27 cellular contexts compared by ENCODE assay signal in genomic region chr15:49282366-49282765, GRCh38.
DNase-seq lines count a peak whose midpoint lies in the region; ATAC-seq and TF ChIP-seq lines count a peak whose summit lies in the region.
"Had no signal": no experiment of that assay in that cellular context is flagged by ENCODE, and none has a peak within 500 bp of the region (broad histone marks: within the 10 kb centered on the region; RNA-seq: fewer than 3 reads in every experiment).

No MANE protein-coding gene starts in this region.

- CTCF ChIA-PET in BJ (lab: Yijun Ruan, JAX) = interaction anchor here (0.6 to 1.1 kb wide), 3 partner anchors 120 to 346 kb away, joined by 3 to 4 read pairs (median 3); no protein-coding TSS in a partner anchor

- H3K27me3 ChIP-seq in BJ (ENCODE audit: control insufficient read depth, insufficient read depth, low read length) = no peaks in the 10 kb centered on the region
- no peaks in the 10 kb centered on the region for H3K27me3 ChIP-seq in MG63
- H3K27me3 ChIP-seq: BLaER1, esophagus muscularis mucosa, right atrium auricular region had no signal

- POLR2A ChIA-PET in BJ (lab: Charles Lee) = interaction anchor here (0.6 kb wide), 2 partner anchors 12 to 581 kb away, joined by 3 to 5 read pairs; no protein-coding TSS in a partner anchor

- ATAC-seq in HG02970 (IDR thresholded peaks at IDR 0.05; ENCODE audit: low FRiP score, unreplicated experiment) (no peak), GM19324 (IDR thresholded peaks at IDR 0.05; ENCODE audit: low FRiP score, unreplicated experiment) (no peak)
- ATAC-seq: activated T-cell treated with anti-CD3 and anti-CD28 coated beads, Interleukin-2, amount 50 U/mL, for 4 hours; HepG2; lower lobe of right lung; T-helper 17 cell had no signal

- no peaks in the 10 kb centered on the region for H3K36me3 ChIP-seq in BJ (ENCODE audit: control insufficient read depth, insufficient read depth, low read length)
- H3K36me3 ChIP-seq in MG63 = peaks cover 22% of the 10 kb centered on the region
- H3K36me3 ChIP-seq: WERI-Rb-1 had no signal

- no peak for TF ChIP-seq CTCF in BJ (IDR thresholded peaks at IDR 0.05; ENCODE audit: insufficient read depth, low read depth, low read length)
- no peak for TF ChIP-seq CTCF in osteocyte (IDR thresholded peaks at IDR 0.05)
- no peak for TF ChIP-seq CTCF in glutamatergic neuron (IDR thresholded peaks at IDR 0.05; ENCODE audit: partially characterized antibody, unreplicated experiment)

- no peaks in the 10 kb centered on the region for H3K9me3 ChIP-seq in MG63
- H3K9me3 ChIP-seq: BLaER1, esophagus muscularis mucosa, lower lobe of right lung, right atrium auricular region had no signal

- H3K4me3 ChIP-seq in BJ (ENCODE audit: low read depth, low read length) = no peak overlapping the region
- H3K4me3 ChIP-seq in MG63 = no peak overlapping the region
- H3K4me3 ChIP-seq: BLaER1, esophagus muscularis mucosa, lower lobe of right lung, PC-9, right atrium auricular region had no signal

- H3K27ac Mint-ChIP-seq in osteocyte (ENCODE audit: unreplicated experiment) (peak overlapping the region; percentile 82), glutamatergic neuron (ENCODE audit: unreplicated experiment) (no peak overlapping the region)
- H3K27ac Mint-ChIP-seq: activated CD4-positive, alpha-beta memory T cell treated with anti-CD3 and anti-CD28 coated beads, Interleukin-2, amount 10 ng/mL, durations not matched to agents 7 days and 5 days; H9; T-helper 17 cell had no signal

- H3K27me3 Mint-ChIP-seq in osteocyte (ENCODE audit: unreplicated experiment) (no peaks in the 10 kb centered on the region), glutamatergic neuron (ENCODE audit: unreplicated experiment) (peaks cover 5% of the 10 kb centered on the region)
- H3K27me3 Mint-ChIP-seq: activated CD4-positive, alpha-beta memory T cell treated with anti-CD3 and anti-CD28 coated beads, Interleukin-2, amount 10 ng/mL, durations not matched to agents 7 days and 5 days; T-helper 17 cell had no signal

- H3K4me1 Mint-ChIP-seq in osteocyte (ENCODE audit: unreplicated experiment) (peaks cover 20% of the 10 kb centered on the region), glutamatergic neuron (ENCODE audit: low read depth, unreplicated experiment) (no peaks in the 10 kb centered on the region)
- H3K4me1 Mint-ChIP-seq: T-helper 17 cell had no signal

- no peak overlapping the region for H3K4me3 Mint-ChIP-seq in osteocyte (ENCODE audit: unreplicated experiment)
- no peak overlapping the region for H3K4me3 Mint-ChIP-seq in glutamatergic neuron (ENCODE audit: unreplicated experiment)
- H3K4me3 Mint-ChIP-seq: activated CD4-positive, alpha-beta memory T cell treated with anti-CD3 and anti-CD28 coated beads, Interleukin-2, amount 10 ng/mL, durations not matched to agents 7 days and 5 days; activated T-cell treated with anti-CD3 and anti-CD28 coated beads, Interleukin-2, amount 50 U/mL, for 4 hours; H9; T-helper 17 cell had no signal

- H3K36me3 Mint-ChIP-seq in osteocyte (ENCODE audit: unreplicated experiment) (peaks cover 41% of the 10 kb centered on the region), glutamatergic neuron (ENCODE audit: unreplicated experiment) (peaks cover 18% of the 10 kb centered on the region)

- DNase-seq in BJ (ENCODE audit: low read depth) (peak; percentile 85), MG63 (peak; percentile 41), dedifferentiated amniotic fluid mesenchymal stem cell (ENCODE audit: extremely low spot score) (peak; percentile 86), osteocyte (ENCODE audit: extremely low spot score, unreplicated experiment) (no peak), AML-193 (lab: John Stamatoyannopoulos, UW) (no peak), glutamatergic neuron (no peak)
- DNase-seq: activated CD4-positive, alpha-beta memory T cell treated with anti-CD3 and anti-CD28 coated beads, Interleukin-2, amount 10 ng/mL, durations not matched to agents 7 days and 5 days; activated naive CD4-positive, alpha-beta T cell treated with anti-CD3 and anti-CD28 coated beads, Interleukin-2, amount 50 U/mL, for 16 hours; activated T-cell treated with anti-CD3 and anti-CD28 coated beads, Interleukin-2, amount 50 U/mL, for 4 hours; caudate nucleus; effector CD4-positive, alpha-beta T cell; H9; hippocampal formation; islet precursor cell; lower lobe of right lung; NCI-H1694; NCI-H2227 treated with DMSO at 0.1 percent for 48 hours; NCI-H82; PC-9; T-helper 17 cell; WERI-Rb-1 had no signal

- peaks cover 9% of the 10 kb centered on the region for H3K9me3 Mint-ChIP-seq in osteocyte (ENCODE audit: unreplicated experiment)
- peaks cover 3% of the 10 kb centered on the region for H3K9me3 Mint-ChIP-seq in glutamatergic neuron (ENCODE audit: unreplicated experiment)
- H3K9me3 Mint-ChIP-seq: activated T-cell treated with anti-CD3 and anti-CD28 coated beads, Interleukin-2, amount 50 U/mL, for 4 hours; H9 had no signal

Comparison
In these comparisons a context has a peak if more than half of its experiments do, and no peak if none do; other contexts are left out.
1. DNase-seq: peak in BJ (single experiment), MG63 (single experiment) and dedifferentiated amniotic fluid mesenchymal stem cell (single experiment); none in osteocyte (single experiment), AML-193 (0 of 2) and glutamatergic neuron (single experiment).